ENCODE assay signal across 15 cellular contexts in genomic region chr9:126487856-126488255, GRCh38.
A peak's percentile ranks its signal among the peaks of the same experiment; 100 is the strongest.
DNase-seq lines count a peak whose midpoint lies in the region; ATAC-seq and TF ChIP-seq lines count a peak whose summit lies in the region.
"Had no signal": no experiment of that assay in that cellular context is flagged by ENCODE, and none has a peak within 500 bp of the region (broad histone marks: within the 10 kb centered on the region; RNA-seq: fewer than 3 reads in every experiment).

No MANE protein-coding gene starts in this region.

- H3K9me3 Mint-ChIP-seq in activated CD4-positive, alpha-beta T cell treated with anti-CD3 and anti-CD28 coated beads, Interleukin-2, amount 10 ng/mL, durations not matched to agents 7 days and 5 days = no peaks in the 10 kb centered on the region
- no peaks in the 10 kb centered on the region for H3K9me3 Mint-ChIP-seq in activated CD4-positive, alpha-beta T cell treated with anti-CD3 and anti-CD28 coated beads, Interleukin-2, amount 10 ng/mL, durations not matched to agents 24 days and 14 days
- no peaks in the 10 kb centered on the region for H3K9me3 Mint-ChIP-seq in central memory CD8-positive, alpha-beta T cell
- H3K9me3 Mint-ChIP-seq in neural progenitor cell = no peaks in the 10 kb centered on the region
- H3K9me3 Mint-ChIP-seq in stimulated activated effector memory CD8-positive, alpha-beta T cell treated with anti-CD3 and anti-CD28 coated beads, Interleukin-12 subunit alpha, Interleukin-12 subunit beta, amount 100 ng/mL, for 72 hours = no peaks in the 10 kb centered on the region
- H3K9me3 Mint-ChIP-seq: CD4-positive, CD25-positive, alpha-beta regulatory T cell had no signal

- no peaks in the 10 kb centered on the region for H3K36me3 Mint-ChIP-seq in activated CD4-positive, alpha-beta T cell treated with anti-CD3 and anti-CD28 coated beads, Interleukin-2, amount 10 ng/mL, durations not matched to agents 7 days and 5 days (ENCODE audit: low read depth)
- no peaks in the 10 kb centered on the region for H3K36me3 Mint-ChIP-seq in activated CD4-positive, alpha-beta T cell treated with anti-CD3 and anti-CD28 coated beads, Interleukin-2, amount 10 ng/mL, durations not matched to agents 24 days and 14 days (ENCODE audit: low read depth)
- peaks cover 14% of the 10 kb centered on the region for H3K36me3 Mint-ChIP-seq in central memory CD8-positive, alpha-beta T cell (ENCODE audit: insufficient read depth)
- peaks cover 5% of the 10 kb centered on the region for H3K36me3 Mint-ChIP-seq in neural progenitor cell
- no peaks in the 10 kb centered on the region for H3K36me3 Mint-ChIP-seq in stimulated activated effector memory CD8-positive, alpha-beta T cell treated with anti-CD3 and anti-CD28 coated beads, Interleukin-12 subunit alpha, Interleukin-12 subunit beta, amount 100 ng/mL, for 72 hours
- H3K36me3 Mint-ChIP-seq: CD4-positive, CD25-positive, alpha-beta regulatory T cell had no signal

- ATAC-seq in central memory CD8-positive, alpha-beta T cell (replicated peaks; ENCODE audit: extremely low read depth, poor library complexity, severe bottlenecking) = no peak
- no peak for ATAC-seq in stimulated activated effector memory CD8-positive, alpha-beta T cell treated with anti-CD3 and anti-CD28 coated beads, Interleukin-12 subunit alpha, Interleukin-12 subunit beta, amount 100 ng/mL, for 72 hours
- no peak for ATAC-seq in GM21447 (IDR thresholded peaks at IDR 0.05; ENCODE audit: unreplicated experiment)
- no peak for ATAC-seq in activated CD4-positive, CD25-positive, alpha-beta regulatory T cell treated with anti-CD3 and anti-CD28 coated beads, Interleukin-2, amount 50 U/mL, for 24 hours

- POLR2A ChIA-PET in activated CD4-positive, alpha-beta T cell treated with anti-CD3 and anti-CD28 coated beads, Interleukin-2, amount 10 ng/mL, durations not matched to agents 7 days and 5 days (lab: Charles Lee) = no interaction called here

- peak overlapping the region; percentile 15 for H3K27ac Mint-ChIP-seq in activated CD4-positive, alpha-beta T cell treated with anti-CD3 and anti-CD28 coated beads, Interleukin-2, amount 10 ng/mL, durations not matched to agents 7 days and 5 days
- H3K27ac Mint-ChIP-seq in activated CD4-positive, alpha-beta T cell treated with anti-CD3 and anti-CD28 coated beads, Interleukin-2, amount 10 ng/mL, durations not matched to agents 24 days and 14 days = no peak overlapping the region
- H3K27ac Mint-ChIP-seq in central memory CD8-positive, alpha-beta T cell (ENCODE audit: low read depth) = peak overlapping the region; percentile 69
- H3K27ac Mint-ChIP-seq in neural progenitor cell = no peak overlapping the region
- peak overlapping the region; percentile 71 for H3K27ac Mint-ChIP-seq in stimulated activated effector memory CD8-positive, alpha-beta T cell treated with anti-CD3 and anti-CD28 coated beads, Interleukin-12 subunit alpha, Interleukin-12 subunit beta, amount 100 ng/mL, for 72 hours
- H3K27ac Mint-ChIP-seq: CD4-positive, CD25-positive, alpha-beta regulatory T cell had no signal

- peaks cover 11% of the 10 kb centered on the region for H4K20me1 ChIP-seq in neural progenitor cell (ENCODE audit: low read depth)

- no peak overlapping the region for H2AFZ ChIP-seq in neural progenitor cell (replicated peaks)
- H2AFZ ChIP-seq: GM23248 had no signal

- no peaks in the 10 kb centered on the region for H3K36me3 ChIP-seq in neural progenitor cell
- H3K36me3 ChIP-seq: BLaER1 had no signal

- no peaks in the 10 kb centered on the region for H3F3A ChIP-seq in neural progenitor cell (ENCODE audit: low read depth)

- no peaks in the 10 kb centered on the region for H3K9me3 ChIP-seq in neural progenitor cell (ENCODE audit: low read depth)
- H3K9me3 ChIP-seq: BLaER1 had no signal

- H3K79me2 ChIP-seq in neural progenitor cell (ENCODE audit: low read depth) = no peaks in the 10 kb centered on the region

- peaks cover 2% of the 10 kb centered on the region for H3K27me3 Mint-ChIP-seq in activated CD4-positive, alpha-beta T cell treated with anti-CD3 and anti-CD28 coated beads, Interleukin-2, amount 10 ng/mL, durations not matched to agents 7 days and 5 days
- H3K27me3 Mint-ChIP-seq in activated CD4-positive, alpha-beta T cell treated with anti-CD3 and anti-CD28 coated beads, Interleukin-2, amount 10 ng/mL, durations not matched to agents 24 days and 14 days = peaks cover 35% of the 10 kb centered on the region
- H3K27me3 Mint-ChIP-seq in central memory CD8-positive, alpha-beta T cell = no peaks in the 10 kb centered on the region
- H3K27me3 Mint-ChIP-seq in neural progenitor cell (ENCODE audit: insufficient read depth, low read depth) = no peaks in the 10 kb centered on the region

- H3K27ac ChIP-seq in neural progenitor cell = no peak overlapping the region
- H3K27ac ChIP-seq: 22Rv1, BLaER1, GM23248, HL-60 had no signal

- no peak overlapping the region for H3K4me3 ChIP-seq in neural progenitor cell
- H3K4me3 ChIP-seq: BLaER1, GM23248 had no signal

- no peak overlapping the region for H3K9ac ChIP-seq in neural progenitor cell
- H3K9ac ChIP-seq: BLaER1, GM23248 had no signal

- H3K4me1 Mint-ChIP-seq in activated CD4-positive, alpha-beta T cell treated with anti-CD3 and anti-CD28 coated beads, Interleukin-2, amount 10 ng/mL, durations not matched to agents 7 days and 5 days = peaks cover 28% of the 10 kb centered on the region
- peaks cover 8% of the 10 kb centered on the region for H3K4me1 Mint-ChIP-seq in activated CD4-positive, alpha-beta T cell treated with anti-CD3 and anti-CD28 coated beads, Interleukin-2, amount 10 ng/mL, durations not matched to agents 24 days and 14 days
- peaks cover 9% of the 10 kb centered on the region for H3K4me1 Mint-ChIP-seq in central memory CD8-positive, alpha-beta T cell
- H3K4me1 Mint-ChIP-seq in neural progenitor cell = peaks cover 22% of the 10 kb centered on the region
- peaks cover 11% of the 10 kb centered on the region for H3K4me1 Mint-ChIP-seq in stimulated activated effector memory CD8-positive, alpha-beta T cell treated with anti-CD3 and anti-CD28 coated beads, Interleukin-12 subunit alpha, Interleukin-12 subunit beta, amount 100 ng/mL, for 72 hours

- no peak overlapping the region for H3K4me3 Mint-ChIP-seq in activated CD4-positive, alpha-beta T cell treated with anti-CD3 and anti-CD28 coated beads, Interleukin-2, amount 10 ng/mL, durations not matched to agents 7 days and 5 days
- no peak overlapping the region for H3K4me3 Mint-ChIP-seq in activated CD4-positive, alpha-beta T cell treated with anti-CD3 and anti-CD28 coated beads, Interleukin-2, amount 10 ng/mL, durations not matched to agents 24 days and 14 days
- no peak overlapping the region for H3K4me3 Mint-ChIP-seq in central memory CD8-positive, alpha-beta T cell
- no peak overlapping the region for H3K4me3 Mint-ChIP-seq in neural progenitor cell
- H3K4me3 Mint-ChIP-seq in stimulated activated effector memory CD8-positive, alpha-beta T cell treated with anti-CD3 and anti-CD28 coated beads, Interleukin-12 subunit alpha, Interleukin-12 subunit beta, amount 100 ng/mL, for 72 hours = no peak overlapping the region
- H3K4me3 Mint-ChIP-seq: CD4-positive, CD25-positive, alpha-beta regulatory T cell had no signal

- intact Hi-C loops in activated CD4-positive, alpha-beta T cell treated with anti-CD3 and anti-CD28 coated beads, Interleukin-2, amount 10 ng/mL, durations not matched to agents 24 days and 14 days (cut with micrococcal nuclease) = no loop called here

- no peaks in the 10 kb centered on the region for H3K27me3 ChIP-seq in neural progenitor cell

- no peak for TF ChIP-seq CTCF in neural progenitor cell (IDR thresholded peaks at IDR 0.05)

- H3K4me1 ChIP-seq in neural progenitor cell = peaks cover 14% of the 10 kb centered on the region

- CTCF ChIA-PET in activated CD4-positive, alpha-beta T cell treated with anti-CD3 and anti-CD28 coated beads, Interleukin-2, amount 10 ng/mL, durations not matched to agents 7 days and 5 days (lab: Charles Lee) = interaction anchor here (0.7 to 1.2 kb wide), 2 partner anchors 70 to 1012 kb away, joined by 3 read pairs; no protein-coding TSS in a partner anchor

- no peak for DNase-seq in activated CD4-positive, alpha-beta T cell treated with anti-CD3 and anti-CD28 coated beads, Interleukin-2, amount 10 ng/mL, durations not matched to agents 7 days and 5 days
- no peak for DNase-seq in activated CD4-positive, alpha-beta T cell treated with anti-CD3 and anti-CD28 coated beads, Interleukin-2, amount 10 ng/mL, durations not matched to agents 24 days and 14 days
- DNase-seq in central memory CD8-positive, alpha-beta T cell (ENCODE audit: low spot score in 2 of 2) = no peak
- DNase-seq in neural progenitor cell (ENCODE audit: low spot score) = peak; percentile 1
- DNase-seq in stimulated activated effector memory CD8-positive, alpha-beta T cell treated with anti-CD3 and anti-CD28 coated beads, Interleukin-12 subunit alpha, Interleukin-12 subunit beta, amount 100 ng/mL, for 72 hours (ENCODE audit: low spot score in 2 of 2) = no peak
- DNase-seq in NCI-H2081 (lab: John Stamatoyannopoulos, UW) = no peak
- DNase-seq: AML-193; CD4-positive, CD25-positive, alpha-beta regulatory T cell; DMS 273 treated with DMSO at 0.1 percent for 48 hours; GM23248 had no signal

- no peak overlapping the region for H3K4me2 ChIP-seq in neural progenitor cell

Comparison
In these comparisons a context has a peak if more than half of its experiments do, and no peak if none do; other contexts are left out.
1. H3K27ac Mint-ChIP-seq: peak in activated CD4-positive, alpha-beta T cell treated with anti-CD3 and anti-CD28 coated beads, Interleukin-2, amount 10 ng/mL, durations not matched to agents 7 days and 5 days (single experiment), central memory CD8-positive, alpha-beta T cell (single experiment) and stimulated activated effector memory CD8-positive, alpha-beta T cell treated with anti-CD3 and anti-CD28 coated beads, Interleukin-12 subunit alpha, Interleukin-12 subunit beta, amount 100 ng/mL, for 72 hours (single experiment); none in activated CD4-positive, alpha-beta T cell treated with anti-CD3 and anti-CD28 coated beads, Interleukin-2, amount 10 ng/mL, durations not matched to agents 24 days and 14 days (single experiment) and neural progenitor cell (single experiment).